In genomic region chr3:158110658-158111018, GRCh38 we compare ENCODE assay signal across 1 cellular context.
TF ChIP-seq lines count a peak whose summit lies in the region.

No MANE protein-coding gene starts in this region.

TF ChIP-seq in HCT116, 20 proteins besides CTCF, POLR2A, EP300 and RAD21 (continued from another document):
- no peak for TF ChIP-seq REST (IDR thresholded peaks at IDR 0.05; ENCODE audit: low read depth)
- 0 out of 2 replicates have a peak, but pooled peaks have one; percentile 8 for TF ChIP-seq JUND (IDR thresholded peaks at IDR 0.05)
- peak; percentile 18; the same call in 1 of the 2 replicates for TF ChIP-seq SP1 (IDR thresholded peaks at IDR 0.05; ENCODE audit: low read depth)
